In genomic region chr15:29815000-29815704, GRCh38 we compare ENCODE assay signal across 13 cellular contexts. TPM values are rescaled to one million over a fixed set of nuclear protein-coding genes. Genes with fewer than 3 reads are reported as not detected.
DNase-seq lines count a peak whose midpoint lies in the region; ATAC-seq, FAIRE-seq and TF ChIP-seq lines count a peak whose summit lies in the region.
"Had no signal": no experiment of that assay in that cellular context is flagged by ENCODE, and none has a peak within 500 bp of the region (broad histone marks: within the 10 kb centered on the region; RNA-seq: fewer than 3 reads in every experiment).

No MANE protein-coding gene starts in this region.

- no peak overlapping the region for H3K4me3 Mint-ChIP-seq in activated CD4-positive, alpha-beta T cell treated with anti-CD3 and anti-CD28 coated beads for 36 hours

- H3K27me3 ChIP-seq in HUES6 (ENCODE audit: control insufficient read depth, insufficient read depth, low read length) (no peaks in the 10 kb centered on the region), bronchial epithelial cell (ENCODE audit: control insufficient read depth, insufficient read depth, low read length) (no peaks in the 10 kb centered on the region)

- H3K36me3 Mint-ChIP-seq in activated CD4-positive, alpha-beta T cell treated with anti-CD3 and anti-CD28 coated beads for 36 hours (ENCODE audit: low read depth), result peaks cover 7% of the 10 kb centered on the region

- H3K36me3 ChIP-seq in HUES6 (ENCODE audit: control insufficient read depth, insufficient read depth, low read length) (peaks cover 3% of the 10 kb centered on the region; the same call in 1 of the 2 replicates), bronchial epithelial cell (ENCODE audit: control insufficient read depth, insufficient read depth, low read length) (no peaks in the 10 kb centered on the region)

- no peaks in the 10 kb centered on the region for H3K4me1 Mint-ChIP-seq in activated CD4-positive, alpha-beta T cell treated with anti-CD3 and anti-CD28 coated beads for 36 hours

- peak; percentile 78 for ATAC-seq in left lobe of liver
- ATAC-seq in GM19328 (IDR thresholded peaks at IDR 0.05; ENCODE audit: unreplicated experiment), result no peak
- ATAC-seq in activated CD4-positive, alpha-beta T cell treated with anti-CD3 and anti-CD28 coated beads for 36 hours, result no peak
- no peak for ATAC-seq in GM19452 (IDR thresholded peaks at IDR 0.05; ENCODE audit: unreplicated experiment)

- no peak overlapping the region for H3K4me3 ChIP-seq in AG10803 (ENCODE audit: low read length)
- H3K4me3 ChIP-seq in HUES6 (ENCODE audit: low read depth, low read length), result no peak overlapping the region
- H3K4me3 ChIP-seq in bronchial epithelial cell (ENCODE audit: low read depth, low read length), result no peak overlapping the region

- DNase-seq in AG10803 (ENCODE audit: low read depth), result peak; percentile 24
- DNase-seq in bronchial epithelial cell (ENCODE audit: low read depth), result peak; percentile 64
- DNase-seq in left lobe of liver (ENCODE audit: low spot score), result no peak
- DNase-seq in activated CD4-positive, alpha-beta T cell treated with anti-CD3 and anti-CD28 coated beads for 36 hours, result no peak
- no peak for DNase-seq in NCI-H2227 treated with DMSO at 0.1 percent for 48 hours (lab: John Stamatoyannopoulos, UW)
- DNase-seq: activated naive CD4-positive, alpha-beta T cell treated with anti-CD3 and anti-CD28 coated beads, Interleukin-2, amount 50 U/mL, for 16 hours; erythroblast; H7; stimulated activated CD4-positive, alpha-beta T cell treated with anti-CD3 and anti-CD28 coated beads, Interleukin-4, amount 100 ng/mL, for 1 hour had no signal

- no peak for FAIRE-seq in bronchial epithelial cell (lab: Jason Lieb, UNC)
- FAIRE-seq: GM18507 had no signal

- H3K27ac Mint-ChIP-seq in activated CD4-positive, alpha-beta T cell treated with anti-CD3 and anti-CD28 coated beads for 36 hours, result no peak overlapping the region

- H3K27me3 Mint-ChIP-seq in activated CD4-positive, alpha-beta T cell treated with anti-CD3 and anti-CD28 coated beads for 36 hours, result peaks cover 74% of the 10 kb centered on the region

- H3K9me3 ChIP-seq in HUES6 (ENCODE audit: control insufficient read depth, insufficient read depth, low read depth, low read length), result no peaks in the 10 kb centered on the region

- H3K9ac ChIP-seq in HUES6 (ENCODE audit: low read length), result no peak overlapping the region

- TF ChIP-seq CTCF in AG10803 (conservative IDR thresholded peaks at IDR 0.05; ENCODE audit: low read length) (no peak), bronchial epithelial cell (IDR thresholded peaks at IDR 0.05; ENCODE audit: insufficient read depth, low read length, severe bottlenecking) (no peak)

- 0 out of 2 replicates have a peak overlapping the region, but pooled peaks have one; percentile 21 for H3K27ac ChIP-seq in HUES6 (ENCODE audit: low read depth, low read length)

- CTCF ChIA-PET in activated CD4-positive, alpha-beta T cell treated with anti-CD3 and anti-CD28 coated beads for 36 hours (lab: Charles Lee), result no interaction called here

- peaks cover 47% of the 10 kb centered on the region for H3K4me1 ChIP-seq in HUES6 (ENCODE audit: control insufficient read depth, insufficient read depth, low read length)

- H3K9me3 Mint-ChIP-seq in activated CD4-positive, alpha-beta T cell treated with anti-CD3 and anti-CD28 coated beads for 36 hours (ENCODE audit: low read depth), result peaks cover 8% of the 10 kb centered on the region

- intact Hi-C loops in activated CD4-positive, alpha-beta T cell treated with anti-CD3 and anti-CD28 coated beads for 36 hours (cut with DNase I, micrococcal nuclease), result loop anchor here in 1 of 2 experiments (10.0 kb wide), 1 partner anchor 110 kb away; no protein-coding TSS in a partner anchor

- POLR2A ChIA-PET in activated CD4-positive, alpha-beta T cell treated with anti-CD3 and anti-CD28 coated beads for 36 hours (lab: Charles Lee), result no interaction called here

RNA-seq across cellular contexts. Expression of gene TJP1, which starts 7.1 kb away (rescaled TPM):
- total RNA-seq in bronchial epithelial cell (62.9 and 86.5 TPM in 2 replicates), left lobe of liver (24.9 TPM)
- under 1 TPM in 1 of 2 experiments, not detected in 1; 0.09 TPM for total RNA-seq in activated CD4-positive, alpha-beta T cell treated with anti-CD3 and anti-CD28 coated beads for 36 hours

Comparison
In these comparisons a context has a peak if more than half of its experiments do, and no peak if none do; other contexts are left out.
1. DNase-seq: peak in AG10803 (single experiment) and bronchial epithelial cell (single experiment); none in left lobe of liver (single experiment), activated CD4-positive, alpha-beta T cell treated with anti-CD3 and anti-CD28 coated beads for 36 hours (single experiment) and NCI-H2227 treated with DMSO at 0.1 percent for 48 hours (single experiment).
2. RNA of gene TJP1, which starts 7.1 kb away (total RNA-seq): 62.9 to 86.5 TPM in bronchial epithelial cell and 24.9 TPM in left lobe of liver (single experiment); 0.09 TPM in activated CD4-positive, alpha-beta T cell treated with anti-CD3 and anti-CD28 coated beads for 36 hours; every median in the first group is over 10 times any median in the second.